37 cellular contexts compared by ENCODE assay signal in genomic region chr17:14940112-14940945, GRCh38.
DNase-seq lines count a peak whose midpoint lies in the region; ATAC-seq and TF ChIP-seq lines count a peak whose summit lies in the region.
"Had no signal": no experiment of that assay in that cellular context is flagged by ENCODE, and none has a peak within 500 bp of the region (broad histone marks: within the 10 kb centered on the region; RNA-seq: fewer than 3 reads in every experiment).

No MANE protein-coding gene starts in this region.

- no peaks in the 10 kb centered on the region for H3K79me1 ChIP-seq in mesendoderm (ENCODE audit: low read length)

- H3K36me3 ChIP-seq in mesendoderm (ENCODE audit: control insufficient read depth, insufficient read depth, low read length) = no peaks in the 10 kb centered on the region
- H3K36me3 ChIP-seq in thyroid gland = no peaks in the 10 kb centered on the region
- H3K36me3 ChIP-seq: BLaER1 treated with 17β-estradiol and CSF1 and Interleukin-3, amounts not matched to agents 10 nM and 100 nM; neutrophil; prostate gland had no signal

- DNase-seq in Daoy (ENCODE audit: low read depth) (peak; percentile 22), RWPE1 (ENCODE audit: low spot score) (no peak), fibroblast of gingiva (ENCODE audit: low read depth) (peak; percentile 74), mesendoderm (no peak), natural killer cell (no peak), erythroblast (lab: John Stamatoyannopoulos, UW) (no peak), thyroid gland (no peak)
- DNase-seq: ACHN; activated CD4-positive, alpha-beta T cell treated with anti-CD3 and anti-CD28 coated beads, Interleukin-2, amount 50 U/mL, for 4 hours; activated CD8-positive, alpha-beta memory T cell treated with anti-CD3 and anti-CD28 coated beads, Interleukin-2, amount 10 ng/mL, durations not matched to agents 7 days and 5 days; activated gamma-delta T cell treated with Interleukin-2 at 50 U/mL for 16 hours; activated T-cell treated with anti-CD3 and anti-CD28 coated beads, Interleukin-2, amount 50 U/mL, for 4 hours; central memory CD4-positive, alpha-beta T cell; DMS153; endodermal cell; glutamatergic neuron; Kasumi-1; left ventricle myocardium superior; midbrain; naive B cell; NCI-H1048; NCI-H1694 treated with DMSO at 0.1 percent for 48 hours; NCI-H2171; NCI-H524; NK-92 treated with Interleukin-12 subunit alpha and Interleukin-12 subunit beta, amount 100 ng/mL, for 24 hours; SK-N-SH; substantia nigra had no signal

- H3K4me1 ChIP-seq in mesendoderm (ENCODE audit: control insufficient read depth, low read depth, low read length) (no peaks in the 10 kb centered on the region), thyroid gland (no peaks in the 10 kb centered on the region)
- H3K4me1 ChIP-seq: BLaER1 treated with 17β-estradiol and CSF1 and Interleukin-3, amounts not matched to agents 10 nM and 100 nM; prostate gland had no signal

- no peaks in the 10 kb centered on the region for H3K36me3 Mint-ChIP-seq in natural killer cell
- H3K36me3 Mint-ChIP-seq: activated CD8-positive, alpha-beta memory T cell treated with anti-CD3 and anti-CD28 coated beads, Interleukin-2, amount 10 ng/mL, durations not matched to agents 7 days and 5 days; naive B cell; stimulated activated effector memory CD8-positive, alpha-beta T cell treated with anti-CD3 and anti-CD28 coated beads, Interleukin-12 subunit alpha, Interleukin-12 subunit beta, amount 100 ng/mL, for 72 hours; type B pancreatic cell had no signal

- H3K9me3 ChIP-seq in thyroid gland = no peaks in the 10 kb centered on the region
- H3K9me3 ChIP-seq: BLaER1 treated with 17β-estradiol and CSF1 and Interleukin-3, amounts not matched to agents 10 nM and 100 nM; neutrophil; prostate gland; SK-N-SH had no signal

- H3K56ac ChIP-seq in mesendoderm (ENCODE audit: low read length) = no peak overlapping the region

- no peak overlapping the region for H2BK5ac ChIP-seq in mesendoderm (ENCODE audit: low read length)

- H3K27ac ChIP-seq in RWPE1 (peak overlapping the region; percentile 49), mesendoderm (ENCODE audit: low read depth, low read length) (no peak overlapping the region), thyroid gland (no peak overlapping the region)
- H3K27ac ChIP-seq: BLaER1 treated with 17β-estradiol and CSF1 and Interleukin-3, amounts not matched to agents 10 nM and 100 nM; neutrophil; prostate gland had no signal

- H3K4me2 ChIP-seq in mesendoderm (ENCODE audit: low read length) = no peak overlapping the region
- H3K4me2 ChIP-seq: BLaER1 treated with 17β-estradiol and CSF1 and Interleukin-3, amounts not matched to agents 10 nM and 100 nM; SK-N-SH had no signal

- no peaks in the 10 kb centered on the region for H3K4me1 Mint-ChIP-seq in natural killer cell
- H3K4me1 Mint-ChIP-seq: activated CD8-positive, alpha-beta memory T cell treated with anti-CD3 and anti-CD28 coated beads, Interleukin-2, amount 10 ng/mL, durations not matched to agents 7 days and 5 days; naive B cell; stimulated activated effector memory CD8-positive, alpha-beta T cell treated with anti-CD3 and anti-CD28 coated beads, Interleukin-12 subunit alpha, Interleukin-12 subunit beta, amount 100 ng/mL, for 72 hours had no signal

- CTCF ChIA-PET in RWPE1 (lab: Yijun Ruan, JAX) = interaction anchor here (3.1 kb wide), 1 partner anchor 14 kb away, joined by 21 read pairs; no protein-coding TSS in a partner anchor

- H3K23ac ChIP-seq in mesendoderm (ENCODE audit: low read length) = peak overlapping the region; percentile 48

- no peak overlapping the region for H3K9ac ChIP-seq in mesendoderm (ENCODE audit: low read length)
- H3K9ac ChIP-seq: BLaER1 treated with 17β-estradiol and CSF1 and Interleukin-3, amounts not matched to agents 10 nM and 100 nM; SK-N-SH had no signal

- H2AK5ac ChIP-seq in mesendoderm (ENCODE audit: low read length) = no peak overlapping the region

- no peak for ATAC-seq in natural killer cell
- ATAC-seq in HG03095 (IDR thresholded peaks at IDR 0.05; ENCODE audit: unreplicated experiment) = no peak
- ATAC-seq: activated CD4-positive, CD25-positive, alpha-beta regulatory T cell treated with anti-CD3 and anti-CD28 coated beads, Interleukin-2, amount 50 U/mL, for 24 hours; activated CD8-positive, alpha-beta memory T cell treated with anti-CD3 and anti-CD28 coated beads, Interleukin-2, amount 10 ng/mL, durations not matched to agents 7 days and 5 days; activated T-cell treated with anti-CD3 and anti-CD28 coated beads, Interleukin-2, amount 50 U/mL, for 4 hours; HCT116; left ventricle myocardium superior; PC-3; stimulated activated effector memory CD8-positive, alpha-beta T cell treated with anti-CD3 and anti-CD28 coated beads, Interleukin-12 subunit alpha, Interleukin-12 subunit beta, amount 100 ng/mL, for 72 hours had no signal

- peaks cover 3 to 9% of the 10 kb centered on the region in 2 donors for H3K27me3 Mint-ChIP-seq in natural killer cell (ENCODE audit: low read depth in 2 of 2)
- H3K27me3 Mint-ChIP-seq: activated CD8-positive, alpha-beta memory T cell treated with anti-CD3 and anti-CD28 coated beads, Interleukin-2, amount 10 ng/mL, durations not matched to agents 7 days and 5 days had no signal

- H3K4me3 ChIP-seq in mesendoderm (ENCODE audit: low read length) (no peak overlapping the region), thyroid gland (replicated peaks in 1 of 3) (no peak overlapping the region)
- H3K4me3 ChIP-seq: BLaER1 treated with 17β-estradiol and CSF1 and Interleukin-3, amounts not matched to agents 10 nM and 100 nM; prostate gland had no signal

- H4K5ac ChIP-seq in mesendoderm (ENCODE audit: low read length) = no peak overlapping the region

- no peaks in the 10 kb centered on the region for H3K79me2 ChIP-seq in mesendoderm (ENCODE audit: control insufficient read depth, insufficient read depth, low read length)

- intact Hi-C loops in natural killer cell (cut with micrococcal nuclease) (no loop called here), thyroid gland (cut with DNase I) (no loop called here)

- H3K4ac ChIP-seq in mesendoderm (ENCODE audit: low read depth, low read length) = no peak overlapping the region

- H3K4me3 Mint-ChIP-seq in natural killer cell = no peak overlapping the region
- H3K4me3 Mint-ChIP-seq: activated CD8-positive, alpha-beta memory T cell treated with anti-CD3 and anti-CD28 coated beads, Interleukin-2, amount 10 ng/mL, durations not matched to agents 7 days and 5 days; activated T-cell treated with anti-CD3 and anti-CD28 coated beads, Interleukin-2, amount 50 U/mL, for 4 hours; dendritic cell treated with granulocyte-macrophage colony-stimulating factor and Interleukin-4, amounts not matched to agents 40 ng/mL and 50 ng/mL, for 4 days; endodermal cell; naive B cell; stimulated activated effector memory CD8-positive, alpha-beta T cell treated with anti-CD3 and anti-CD28 coated beads, Interleukin-12 subunit alpha, Interleukin-12 subunit beta, amount 100 ng/mL, for 72 hours; type B pancreatic cell had no signal

- no peaks in the 10 kb centered on the region for H3K27me3 ChIP-seq in mesendoderm (ENCODE audit: insufficient read depth, low read length, poor library complexity)
- H3K27me3 ChIP-seq in thyroid gland = no peaks in the 10 kb centered on the region
- H3K27me3 ChIP-seq: BLaER1 treated with 17β-estradiol and CSF1 and Interleukin-3, amounts not matched to agents 10 nM and 100 nM; neutrophil had no signal

- H2BK15ac ChIP-seq in mesendoderm (replicated peaks; ENCODE audit: low read depth) = no peak overlapping the region

- H3K18ac ChIP-seq in mesendoderm (ENCODE audit: low read length) = no peak overlapping the region

- H3K9me3 Mint-ChIP-seq in natural killer cell = no peaks in the 10 kb centered on the region
- H3K9me3 Mint-ChIP-seq: activated T-cell treated with anti-CD3 and anti-CD28 coated beads, Interleukin-2, amount 50 U/mL, for 4 hours; dendritic cell treated with granulocyte-macrophage colony-stimulating factor and Interleukin-4, amounts not matched to agents 40 ng/mL and 50 ng/mL, for 4 days; endodermal cell; naive B cell; stimulated activated effector memory CD8-positive, alpha-beta T cell treated with anti-CD3 and anti-CD28 coated beads, Interleukin-12 subunit alpha, Interleukin-12 subunit beta, amount 100 ng/mL, for 72 hours; type B pancreatic cell had no signal

- H4K8ac ChIP-seq in mesendoderm (ENCODE audit: low read depth, low read length) = no peak overlapping the region

- TF ChIP-seq POLR2A in erythroblast (IDR thresholded peaks at IDR 0.05; ENCODE audit: low read length) (no peak), thyroid gland (IDR thresholded peaks at IDR 0.05) (no peak)

- no peak overlapping the region for H2BK120ac ChIP-seq in mesendoderm (ENCODE audit: low read depth, low read length)

- no CpG with 5 or more reads among the region's 4 CpGs for WGBS in mesendoderm (ENCODE audit: extremely low coverage, insufficient coverage, low lambda C conversion rate)
- WGBS in thyroid gland, 2 donors = 85 to 89% methylated on average over 4 of the region's 4 CpGs

- no peak overlapping the region for H3K27ac Mint-ChIP-seq in natural killer cell
- H3K27ac Mint-ChIP-seq: activated CD8-positive, alpha-beta memory T cell treated with anti-CD3 and anti-CD28 coated beads, Interleukin-2, amount 10 ng/mL, durations not matched to agents 7 days and 5 days; dendritic cell treated with granulocyte-macrophage colony-stimulating factor and Interleukin-4, amounts not matched to agents 40 ng/mL and 50 ng/mL, for 4 days; endodermal cell; naive B cell; stimulated activated effector memory CD8-positive, alpha-beta T cell treated with anti-CD3 and anti-CD28 coated beads, Interleukin-12 subunit alpha, Interleukin-12 subunit beta, amount 100 ng/mL, for 72 hours; type B pancreatic cell had no signal

- TF ChIP-seq CTCF in RWPE1 (conservative IDR thresholded peaks at IDR 0.05; ENCODE audit: low read depth) = no peak
- no peak for TF ChIP-seq CTCF in natural killer cell (IDR thresholded peaks at IDR 0.05)
- no peak for TF ChIP-seq CTCF in thyroid gland (IDR thresholded peaks at IDR 0.05)

- POLR2A ChIA-PET in RWPE1 (lab: Yijun Ruan, JAX; ENCODE audit: low non-redundant PET) = no interaction called here

Comparison
In these comparisons a context has a peak if more than half of its experiments do, and no peak if none do; other contexts are left out.
1. DNase-seq: peak in Daoy (single experiment) and fibroblast of gingiva (single experiment); none in RWPE1 (single experiment), mesendoderm (single experiment), natural killer cell (single experiment), erythroblast (0 of 2) and thyroid gland (0 of 2).